30 cellular contexts compared by ENCODE assay signal in the genomic region with DNA sequence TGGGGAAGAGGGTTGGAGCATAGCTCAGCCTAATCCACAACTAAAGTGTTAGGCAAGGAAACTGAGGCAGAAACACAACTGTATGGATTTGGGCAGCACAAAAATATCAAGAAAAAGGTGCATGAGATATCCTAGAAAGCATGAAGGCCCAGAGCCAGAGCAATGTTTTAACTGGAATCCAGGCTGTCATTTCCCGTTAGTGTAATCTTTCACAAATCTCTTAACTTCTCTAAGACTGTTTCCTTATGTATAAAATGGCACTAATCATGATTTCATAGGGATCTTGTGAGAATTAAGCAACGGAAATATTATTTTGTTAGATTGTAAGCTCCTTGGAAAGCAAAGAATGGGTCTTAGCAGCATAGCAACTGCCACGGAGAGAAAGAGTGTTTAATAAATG. TPM values are rescaled to one million over a fixed set of nuclear protein-coding genes. Genes with fewer than 3 reads are reported as not detected.
DNase-seq lines count a peak whose midpoint lies in the region; ATAC-seq, FAIRE-seq and TF ChIP-seq lines count a peak whose summit lies in the region.
"Had no signal": no experiment of that assay in that cellular context is flagged by ENCODE, and none has a peak within 500 bp of the region (broad histone marks: within the 10 kb centered on the region; RNA-seq: fewer than 3 reads in every experiment).

No MANE protein-coding gene starts in this region.

- no peak for TF ChIP-seq RAD21 in A549 (conservative IDR thresholded peaks at IDR 0.05 in 1 of 2, IDR thresholded peaks at IDR 0.05 in 1 of 2)

- no peak for TF ChIP-seq EP300 in A549 (IDR thresholded peaks at IDR 0.05)

- 0 out of 3 replicates have a peak overlapping the region, but pooled peaks have one; percentile 15 for H3K4me2 ChIP-seq in A549

- ATAC-seq in A549 (no peak), T-helper 17 cell (no peak), HG03025 (IDR thresholded peaks at IDR 0.05; ENCODE audit: low FRiP score, unreplicated experiment) (no peak)
- no peak for ATAC-seq in CD8-positive, alpha-beta T cell
- ATAC-seq in naive thymus-derived CD4-positive, alpha-beta T cell = no peak

- peaks cover 60% of the 10 kb centered on the region for H3K4me1 ChIP-seq in A549
- H3K4me1 ChIP-seq in CD8-positive, alpha-beta T cell (ENCODE audit: insufficient read depth, low read length) = peaks cover 63% of the 10 kb centered on the region
- peaks cover 55 to 57% of the 10 kb centered on the region in 2 donors for H3K4me1 ChIP-seq in naive thymus-derived CD4-positive, alpha-beta T cell (ENCODE audit: control insufficient read depth in 2 of 2, insufficient read depth in 2 of 2, low read length in 2 of 2)
- H3K4me1 ChIP-seq: breast epithelium had no signal

- TF ChIP-seq CTCF in A549 (IDR thresholded peaks at IDR 0.05) (no peak), HFFc6 (IDR thresholded peaks at IDR 0.05) (no peak)
- TF ChIP-seq CTCF in CD8-positive, alpha-beta T cell (IDR thresholded peaks at IDR 0.05) = no peak

- H3K9me3 ChIP-seq in A549 (no peaks in the 10 kb centered on the region), T-helper 17 cell (ENCODE audit: control insufficient read depth, low read length, poor library complexity, severe bottlenecking) (no peaks in the 10 kb centered on the region)
- no peaks in the 10 kb centered on the region for H3K9me3 ChIP-seq in CD8-positive, alpha-beta T cell (ENCODE audit: low read length)
- no peaks in the 10 kb centered on the region for H3K9me3 ChIP-seq in naive thymus-derived CD4-positive, alpha-beta T cell (ENCODE audit: control insufficient read depth in 2 of 3, low read length in 3 of 3)
- H3K9me3 ChIP-seq: breast epithelium, stomach, thyroid gland had no signal

- H3K27me3 Mint-ChIP-seq in CD8-positive, alpha-beta T cell (ENCODE audit: low read depth) = no peaks in the 10 kb centered on the region
- H3K27me3 Mint-ChIP-seq in T-helper 17 cell (no peaks in the 10 kb centered on the region), HFFc6 (ENCODE audit: insufficient read depth) (peaks cover 3% of the 10 kb centered on the region)
- H3K27me3 Mint-ChIP-seq in naive thymus-derived CD4-positive, alpha-beta T cell = no peaks in the 10 kb centered on the region
- H3K27me3 Mint-ChIP-seq: activated B cell treated with CpG ODN at 0.5 μM for 24 hours had no signal

- CTCF ChIA-PET in A549 (lab: Yijun Ruan, JAX) = interaction anchor here (0.6 to 5.2 kb wide), 18 partner anchors 9 to 145 kb away, joined by 3 to 35 read pairs (median 4); no protein-coding TSS in a partner anchor
- CTCF ChIA-PET in CD8-positive, alpha-beta T cell (lab: Charles Lee) = interaction anchor here (1.2 to 1.9 kb wide), 6 partner anchors 8 to 132 kb away, joined by 3 to 7 read pairs (median 6); a partner anchor contains a TSS
- CTCF ChIA-PET in naive thymus-derived CD4-positive, alpha-beta T cell (lab: Charles Lee) = interaction anchor here (1.1 to 2.0 kb wide), 4 partner anchors 30 to 134 kb away, joined by 3 to 7 read pairs (median 4); a partner anchor contains a TSS

- FAIRE-seq in A549 (lab: Jason Lieb, UNC) = no peak

- no peaks in the 10 kb centered on the region for H3K9me3 Mint-ChIP-seq in CD8-positive, alpha-beta T cell
- H3K9me3 Mint-ChIP-seq in naive thymus-derived CD4-positive, alpha-beta T cell = peaks cover 0 to 5% (median 0%) of the 10 kb centered on the region in 11 donors
- no peaks in the 10 kb centered on the region for H3K9me3 Mint-ChIP-seq in HFFc6
- H3K9me3 Mint-ChIP-seq: activated B cell treated with CpG ODN at 0.5 μM for 24 hours; activated naive CD4-positive, alpha-beta T cell treated with anti-CD3 and anti-CD28 coated beads, Interleukin-2, amount 10 ng/mL, durations not matched to agents 7 days and 5 days; activated T-helper 1 cell treated with anti-CD3 and anti-CD28 coated beads, Interleukin-12 subunit alpha, Interleukin-12 subunit beta, Interleukin-2, Interleukin-4 antibody, amounts not matched to agents 30 ng/mL and 10 ng/mL and 1 ng/mL, durations not matched to agents 14 hours and 24 hours and 36 hours had no signal

- H3K36me3 ChIP-seq in CD8-positive, alpha-beta T cell (ENCODE audit: insufficient read depth, low read length) = no peaks in the 10 kb centered on the region
- no peaks in the 10 kb centered on the region for H3K36me3 ChIP-seq in naive thymus-derived CD4-positive, alpha-beta T cell (ENCODE audit: control insufficient read depth in 2 of 3, insufficient read depth in 3 of 3, low read length in 3 of 3)
- H3K36me3 ChIP-seq: breast epithelium, stomach, thyroid gland had no signal

- TF ChIP-seq POLR2A in A549 (IDR thresholded peaks at IDR 0.05; ENCODE audit: low read length) = no peak

- no peak for DNase-seq in A549 (ENCODE audit: low read depth in 1 of 2, low spot score in 1 of 2)
- DNase-seq in CD8-positive, alpha-beta T cell = no peak
- no peak for DNase-seq in T-helper 17 cell
- no peak for DNase-seq in naive thymus-derived CD4-positive, alpha-beta T cell
- DNase-seq in HFFc6 = no peak
- no peak for DNase-seq in GDM1 (lab: John Stamatoyannopoulos, UW)
- DNase-seq: activated B cell treated with CpG ODN at 0.5 μM for 24 hours; activated CD8-positive, alpha-beta memory T cell treated with anti-CD3 and anti-CD28 coated beads, Interleukin-2, amount 50 U/mL, for 4 hours; DMS79 treated with DMSO at 0.1 percent for 48 hours; NCI-H1048; NCI-H1694; NCI-H446 treated with DMSO at 0.1 percent for 48 hours; NCI-H774; stimulated activated CD4-positive, alpha-beta T cell treated with anti-CD3 and anti-CD28 coated beads, Interleukin-12 subunit alpha, Interleukin-12 subunit beta, amount 100 ng/mL, for 4 hours; stomach had no signal

- no peak overlapping the region for H3K4me3 Mint-ChIP-seq in CD8-positive, alpha-beta T cell
- peak overlapping the region; percentile 66 for H3K4me3 Mint-ChIP-seq in T-helper 17 cell
- H3K4me3 Mint-ChIP-seq in naive thymus-derived CD4-positive, alpha-beta T cell = peak overlapping the region in 3 of 10 donors; percentile 0 to 65 (median 29)
- H3K4me3 Mint-ChIP-seq in HFFc6 = no peak overlapping the region
- H3K4me3 Mint-ChIP-seq: activated B cell treated with CpG ODN at 0.5 μM for 24 hours; activated naive CD4-positive, alpha-beta T cell treated with anti-CD3 and anti-CD28 coated beads, Interleukin-2, amount 10 ng/mL, durations not matched to agents 7 days and 5 days had no signal

- H3K27ac Mint-ChIP-seq in CD8-positive, alpha-beta T cell = peak overlapping the region; percentile 76
- H3K27ac Mint-ChIP-seq in T-helper 17 cell (peak overlapping the region; percentile 100), HFFc6 (no peak overlapping the region)
- H3K27ac Mint-ChIP-seq in naive thymus-derived CD4-positive, alpha-beta T cell = peak overlapping the region in 8 of 9 donors; percentile 76 to 100 (median 94)
- H3K27ac Mint-ChIP-seq: activated B cell treated with CpG ODN at 0.5 μM for 24 hours had no signal

- H3K27ac ChIP-seq in A549 = peak overlapping the region in 1 of 2 experiments; percentile 2; a peak in 1 of 6 replicates
- no peak overlapping the region for H3K27ac ChIP-seq in CD8-positive, alpha-beta T cell (ENCODE audit: low read depth, low read length)
- H3K27ac ChIP-seq in naive thymus-derived CD4-positive, alpha-beta T cell (ENCODE audit: low read depth, low read length) = no peak overlapping the region
- H3K27ac ChIP-seq: thyroid gland had no signal

- H3K27me3 ChIP-seq in CD8-positive, alpha-beta T cell (ENCODE audit: insufficient read depth, low read length) = no peaks in the 10 kb centered on the region
- H3K27me3 ChIP-seq in naive thymus-derived CD4-positive, alpha-beta T cell (ENCODE audit: control insufficient read depth in 2 of 2, insufficient read depth in 2 of 2, low read length in 2 of 2) = no peaks in the 10 kb centered on the region
- H3K27me3 ChIP-seq: breast epithelium, hepatocyte, stomach, thyroid gland had no signal

- POLR2A ChIA-PET in A549 (lab: Yijun Ruan, JAX) = interaction anchor here (0.6 to 1.6 kb wide), 2 partner anchors 161 to 229 kb away, joined by 3 to 4 read pairs; a partner anchor contains a TSS
- POLR2A ChIA-PET in CD8-positive, alpha-beta T cell (lab: Charles Lee) = interaction anchor here (0.6 to 1.8 kb wide), 5 partner anchors 9 to 175 kb away, joined by 3 to 6 read pairs (median 3); a partner anchor contains a TSS
- POLR2A ChIA-PET in naive thymus-derived CD4-positive, alpha-beta T cell (lab: Charles Lee) = interaction anchor here (0.6 to 3.9 kb wide), 6 partner anchors 10 to 75 kb away, joined by 3 to 20 read pairs (median 5); a partner anchor contains a TSS

- no peak overlapping the region for H3K4me3 ChIP-seq in A549
- no peak overlapping the region for H3K4me3 ChIP-seq in CD8-positive, alpha-beta T cell (ENCODE audit: low read depth, low read length)
- no peak overlapping the region for H3K4me3 ChIP-seq in naive thymus-derived CD4-positive, alpha-beta T cell (ENCODE audit: low read length)
- H3K4me3 ChIP-seq: breast epithelium, hepatocyte, stomach, thyroid gland had no signal

- intact Hi-C loops in CD8-positive, alpha-beta T cell (cut with DNase I, micrococcal nuclease) = loop anchor here in 1 of 2 experiments (2.0 kb wide), 2 partner anchors 15 to 129 kb away; a partner anchor contains a TSS
- intact Hi-C loops in naive thymus-derived CD4-positive, alpha-beta T cell (cut with micrococcal nuclease) = loop anchor here in 1 of 2 donors (10.0 kb wide), 1 partner anchor 979 kb away; a partner anchor contains a TSS

- WGBS in A549 (ENCODE audit: missing lambda C conversion rate) = 73% methylated on average over 3 of the region's 3 CpGs

- peaks cover 68% of the 10 kb centered on the region for H3K4me1 Mint-ChIP-seq in CD8-positive, alpha-beta T cell (ENCODE audit: low read depth)
- H3K4me1 Mint-ChIP-seq in T-helper 17 cell = peaks cover 61% of the 10 kb centered on the region
- peaks cover 30 to 75% (median 67%) of the 10 kb centered on the region in 7 donors for H3K4me1 Mint-ChIP-seq in naive thymus-derived CD4-positive, alpha-beta T cell
- peaks cover 72% of the 10 kb centered on the region for H3K4me1 Mint-ChIP-seq in HFFc6 (ENCODE audit: low read depth)
- H3K4me1 Mint-ChIP-seq: activated B cell treated with CpG ODN at 0.5 μM for 24 hours had no signal

- H3K36me3 Mint-ChIP-seq in CD8-positive, alpha-beta T cell = no peaks in the 10 kb centered on the region
- H3K36me3 Mint-ChIP-seq in T-helper 17 cell (ENCODE audit: low read depth) (no peaks in the 10 kb centered on the region), HFFc6 (ENCODE audit: low read depth) (0 out of 2 replicates have a peak, but pooled peaks cover 11% of the 10 kb centered on the region)
- H3K36me3 Mint-ChIP-seq in naive thymus-derived CD4-positive, alpha-beta T cell = peaks cover 0 to 24% (median 0%) of the 10 kb centered on the region in 5 donors

RNA-seq across cellular contexts. Expression of a gene that starts 14.6 kb away (rescaled TPM):
- polyA plus RNA-seq in A549 (2011; rRNA removed) = 34.2 and 41.6 TPM in 2 replicates
- polyA plus RNA-seq in A549 (2012; cell fraction: cytosol; rRNA removed) = 4.1 and 4.6 TPM in 2 replicates
- 5.4 and 13.3 TPM in 2 replicates for polyA plus RNA-seq in A549 (2012; cell fraction: nucleus; rRNA removed)
- 10.8 to 15.5 TPM (median 11.6 TPM) in 3 replicates for polyA plus RNA-seq in A549 (2017; fragmentation: RNase III; extraction: RNeasy Plus Mini Kit Qiagen cat#74134 plus additional on column Dnase treatment)
- 15.1 and 16.5 TPM in 2 replicates for polyA minus RNA-seq in A549 (2011; rRNA and poly(A)+ RNA removed)
- total RNA-seq in CD8-positive, alpha-beta T cell = 10 to 100 TPM; 37.2 to 43.6 TPM
- total RNA-seq in T-helper 17 cell = 10 to 100 TPM; 50.0 to 58.8 TPM
- total RNA-seq in naive thymus-derived CD4-positive, alpha-beta T cell = 10 to 100 TPM; 24.8 to 62.9 (median 27.5) TPM
- 10 to 100 TPM; 12.0 to 33.3 TPM for polyA plus RNA-seq in naive thymus-derived CD4-positive, alpha-beta T cell
- total RNA-seq in HFFc6 (2021; fragmentation: NEBNext Ultra II Directional; extraction: Animal tissue kit (Norgen Biotek cat#: 25700)) = 10 to 100 TPM; 23.2 to 39.5 (median 27.4) TPM

RNA-seq across cellular contexts. Expression of a gene that starts 29.6 kb away (rescaled TPM):
- polyA plus RNA-seq in A549 (2011; rRNA removed) = not detected in 2 replicates
- not detected in 2 replicates for polyA plus RNA-seq in A549 (2012; cell fraction: cytosol; rRNA removed)
- polyA plus RNA-seq in A549 (2012; cell fraction: nucleus; rRNA removed) = not detected in 2 replicates
- polyA plus RNA-seq in A549 (2017; fragmentation: RNase III; extraction: RNeasy Plus Mini Kit Qiagen cat#74134 plus additional on column Dnase treatment) = not detected in 3 replicates
- polyA minus RNA-seq in A549 (2011; rRNA and poly(A)+ RNA removed) = not detected in 2 replicates
- not detected for total RNA-seq in CD8-positive, alpha-beta T cell
- total RNA-seq in T-helper 17 cell = under 1 TPM in 1 of 2 donors, not detected in 1; 0.22 TPM
- not detected for total RNA-seq in naive thymus-derived CD4-positive, alpha-beta T cell
- not detected for polyA plus RNA-seq in naive thymus-derived CD4-positive, alpha-beta T cell
- total RNA-seq in HFFc6 (2021; fragmentation: NEBNext Ultra II Directional; extraction: Animal tissue kit (Norgen Biotek cat#: 25700)) = not detected
- total RNA-seq: activated B cell treated with CpG ODN at 0.5 μM for 24 hours; activated T-helper 1 cell treated with anti-CD3 and anti-CD28 coated beads, Interleukin-12 subunit alpha, Interleukin-12 subunit beta, Interleukin-2, Interleukin-4 antibody, amounts not matched to agents 30 ng/mL and 10 ng/mL and 1 ng/mL, durations not matched to agents 14 hours and 24 hours and 36 hours; Calu3; hepatocyte; HT1080; left colon; lung microvascular endothelial cell; mucosa of gallbladder; posterior vena cava; thyroid gland had no signal
- polyA plus RNA-seq: AG04450, BJ, fibroblast of lung, hepatocyte, stomach had no signal
